In genomic region chr14:25828562-25828961, GRCh38 we compare ENCODE assay signal across 5 cellular contexts.
"Had no signal": no experiment of that assay in that cellular context is flagged by ENCODE, and none has a peak within 500 bp of the region (broad histone marks: within the 10 kb centered on the region; RNA-seq: fewer than 3 reads in every experiment).

No MANE protein-coding gene starts in this region.

- DNase-seq: IMR-90, KBM-7 had no signal

- ATAC-seq: HepG2, K562 had no signal

- H3K4me3 ChIP-seq: K562 had no signal

- H3K27ac ChIP-seq: HL-60 had no signal
